Comparison of ENCODE assay signal across 24 cellular contexts in the genomic region with DNA sequence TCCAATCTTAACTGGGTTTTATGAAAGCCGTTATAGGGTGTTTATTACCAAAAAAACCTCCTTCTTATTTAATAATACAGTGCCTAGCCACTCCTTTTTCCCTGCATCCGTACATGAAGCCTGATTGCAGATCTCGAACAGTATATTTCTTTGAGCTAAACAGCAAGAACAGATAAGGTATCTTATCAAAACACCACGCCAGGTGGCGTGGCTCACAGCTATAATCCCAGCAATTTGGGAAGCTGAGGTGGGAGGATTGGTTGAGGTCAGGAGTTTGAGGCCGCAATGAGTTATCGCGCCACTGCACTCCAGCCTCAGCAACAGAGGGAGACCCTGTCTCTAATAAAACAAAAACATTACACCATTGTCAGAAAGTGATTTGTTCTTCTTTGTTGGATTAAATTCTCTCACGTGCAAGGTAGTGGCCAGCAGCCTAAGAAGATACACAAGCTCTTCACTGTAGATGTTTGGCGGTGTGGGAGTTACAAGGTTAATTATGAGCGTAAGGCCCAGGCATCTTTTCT. TPM values are rescaled to one million over a fixed set of nuclear protein-coding genes. Genes with fewer than 3 reads are reported as not detected.
DNase-seq lines count a peak whose midpoint lies in the region; ATAC-seq and TF ChIP-seq lines count a peak whose summit lies in the region.
"Had no signal": no experiment of that assay in that cellular context is flagged by ENCODE, and none has a peak within 500 bp of the region (broad histone marks: within the 10 kb centered on the region; RNA-seq: fewer than 3 reads in every experiment).

No MANE protein-coding gene starts in this region.

- no peak overlapping the region for H3K4me3 Mint-ChIP-seq in neural crest cell
- H3K4me3 Mint-ChIP-seq: GM23338, H9, IgD-negative memory B cell had no signal

- H3K27ac ChIP-seq in left ventricle myocardium inferior (replicated peaks) (peak overlapping the region; percentile 86), gastrocnemius medialis (no peak overlapping the region)
- H3K27ac ChIP-seq: HL-60, KMS-11 had no signal

- peaks cover 17% of the 10 kb centered on the region for H3K4me1 Mint-ChIP-seq in neural crest cell

- in situ Hi-C loops in gastrocnemius medialis (cut with MboI; ENCODE audit: low sequenced_read_pairs in 4 of 4), result no loop called here

- H3K27ac Mint-ChIP-seq in neural crest cell (ENCODE audit: unreplicated experiment), result peak overlapping the region; percentile 45
- H3K27ac Mint-ChIP-seq: GM23338, IgD-negative memory B cell had no signal

- H3K4me3 ChIP-seq in left ventricle myocardium inferior (no peak overlapping the region), gastrocnemius medialis (no peak overlapping the region)
- H3K4me3 ChIP-seq: GM23338 had no signal

- no peaks in the 10 kb centered on the region for H3K9me3 ChIP-seq in left ventricle myocardium inferior (replicated peaks)
- H3K9me3 ChIP-seq in gastrocnemius medialis, result no peaks in the 10 kb centered on the region
- H3K9me3 ChIP-seq: SK-N-SH had no signal

- TF ChIP-seq CTCF in left ventricle myocardium inferior (IDR thresholded peaks at IDR 0.05; ENCODE audit: borderline replicate concordance) (no peak), neural crest cell (conservative IDR thresholded peaks at IDR 0.05) (no peak), gastrocnemius medialis (IDR thresholded peaks at IDR 0.05 in 4 of 5, conservative IDR thresholded peaks at IDR 0.05 in 1 of 5) (no peak)

- H3K9me3 Mint-ChIP-seq in neural crest cell, result no peaks in the 10 kb centered on the region
- H3K9me3 Mint-ChIP-seq: GM23338, H9 had no signal

- H3K4me1 ChIP-seq in left ventricle myocardium inferior, result peaks cover 74% of the 10 kb centered on the region
- H3K4me1 ChIP-seq in gastrocnemius medialis, result peaks cover 8 to 15% of the 10 kb centered on the region in 2 donors

- DNase-seq in left ventricle myocardium inferior, result no peak
- DNase-seq in left ventricle myocardium superior, result no peak
- peak; percentile 96 for DNase-seq in left kidney (ENCODE audit: low read depth, low spot score)
- no peak for DNase-seq in neural crest cell (ENCODE audit: low read depth, low spot score)
- no peak for DNase-seq in NCI-H526 treated with DMSO at 0.1 percent for 48 hours (lab: John Stamatoyannopoulos, UW)
- no peak for DNase-seq in gastrocnemius medialis
- DNase-seq: DMS153; DND-41; H9; MM.1S; NCI-H2081; NCI-H2171; NCI-H345; NCI-H510A treated with DMSO at 0.1 percent for 48 hours; NCI-H748 treated with DMSO at 0.1 percent for 48 hours; NK-92 treated with Interleukin-12 subunit alpha and Interleukin-12 subunit beta, amount 100 ng/mL, for 24 hours; PC-3; SK-N-SH had no signal

- TF ChIP-seq POLR2A in gastrocnemius medialis (IDR thresholded peaks at IDR 0.05), result no peak

- H3K36me3 Mint-ChIP-seq in neural crest cell (ENCODE audit: low read depth), result no peaks in the 10 kb centered on the region
- H3K36me3 Mint-ChIP-seq: IgD-negative memory B cell had no signal

- intact Hi-C loops in left ventricle myocardium inferior (cut with micrococcal nuclease), result no loop called here
- intact Hi-C loops in left ventricle myocardium superior (cut with micrococcal nuclease), result no loop called here
- intact Hi-C loops in gastrocnemius medialis (cut with DNase I; ENCODE audit: low total_unique reads), result no loop called here

- H3K36me3 ChIP-seq in left ventricle myocardium inferior (no peaks in the 10 kb centered on the region), gastrocnemius medialis (no peaks in the 10 kb centered on the region)

- H3K27me3 ChIP-seq in left ventricle myocardium inferior (ENCODE audit: low read depth) (no peaks in the 10 kb centered on the region), gastrocnemius medialis (no peaks in the 10 kb centered on the region)

- H3K27me3 Mint-ChIP-seq in neural crest cell (ENCODE audit: low read depth), result no peaks in the 10 kb centered on the region
- H3K27me3 Mint-ChIP-seq: IgD-negative memory B cell had no signal

- ATAC-seq in left ventricle myocardium superior, result no peak
- no peak for ATAC-seq in GM19395 (IDR thresholded peaks at IDR 0.05; ENCODE audit: unreplicated experiment)
- ATAC-seq in HG02970 (IDR thresholded peaks at IDR 0.05; ENCODE audit: low FRiP score, unreplicated experiment), result no peak
- ATAC-seq in gastrocnemius medialis, result no peak
- ATAC-seq: GM23338, PC-3 had no signal

RNA-seq across cellular contexts. Expression of gene KANK1, which starts 45.8 kb away (rescaled TPM):
- total RNA-seq in left ventricle myocardium inferior (155 TPM), left ventricle myocardium superior (159 TPM), neural crest cell (20.7 and 21.0 TPM in 2 replicates), gastrocnemius medialis (100 to 1,000 TPM in 1 of 4 donors, 10 to 100 TPM in 3; 40.3 to 135 (median 70.5) TPM)
